In the genomic region with DNA sequence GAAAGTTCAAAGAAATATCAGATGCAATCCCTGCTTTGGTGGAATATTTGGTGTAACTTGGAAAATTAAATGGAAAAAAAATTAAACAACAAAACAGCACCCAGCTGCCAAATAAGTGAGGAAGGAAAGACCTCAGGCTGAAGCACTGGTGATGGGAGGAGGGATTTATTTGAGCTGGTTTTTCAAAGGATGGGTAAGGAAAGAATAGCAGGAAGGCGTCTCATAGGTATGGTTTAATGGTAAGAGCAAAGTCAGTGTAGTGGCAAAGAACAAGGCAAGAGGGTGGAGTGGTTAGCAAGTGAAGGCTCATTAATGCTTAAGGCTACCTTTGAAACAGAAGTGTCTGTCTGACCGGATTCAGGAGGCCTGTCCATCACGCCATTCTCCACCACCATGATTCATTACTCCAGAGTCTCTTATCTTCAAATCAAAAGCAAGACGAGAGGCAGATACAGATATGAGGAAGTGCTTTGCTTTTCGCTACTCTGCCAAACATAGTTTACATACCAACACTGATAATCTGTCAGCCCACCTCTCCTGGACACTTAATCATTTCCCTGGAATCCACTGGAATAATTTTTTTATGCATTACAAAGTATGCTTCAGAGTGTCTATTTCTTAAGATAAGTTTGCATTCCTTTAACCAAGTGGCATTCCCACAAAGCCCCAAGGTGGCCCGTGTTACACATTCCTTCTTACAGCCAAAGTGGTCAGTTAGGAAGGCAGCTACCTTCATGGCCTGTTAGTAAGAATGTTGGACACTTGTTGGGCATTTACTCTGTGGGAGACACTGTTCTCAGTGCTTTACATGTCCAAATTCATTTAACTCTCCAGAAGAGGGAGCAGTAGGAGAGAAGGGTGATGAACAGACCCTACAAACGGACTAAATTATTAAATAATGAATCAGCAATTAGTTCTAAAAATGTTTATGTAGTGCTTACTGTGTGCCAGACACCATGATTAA, we compare ENCODE assay signal across 10 cellular contexts.
DNase-seq lines count a peak whose midpoint lies in the region; ATAC-seq and TF ChIP-seq lines count a peak whose summit lies in the region.
"Had no signal": no experiment of that assay in that cellular context is flagged by ENCODE, and none has a peak within 500 bp of the region (broad histone marks: within the 10 kb centered on the region; RNA-seq: fewer than 3 reads in every experiment).

No MANE protein-coding gene starts in this region.

- DNase-seq in DMS53 (lab: John Stamatoyannopoulos, UW), result peak; percentile 35
- no peak for DNase-seq in DMS53 treated with DMSO at 0.1 percent for 48 hours (lab: John Stamatoyannopoulos, UW; ENCODE audit: unreplicated experiment)
- DNase-seq in RPMI7951 (ENCODE audit: low read depth), result peak; percentile 88
- DNase-seq in fibroblast of villous mesenchyme (ENCODE audit: low read depth), result peak; percentile 85
- no peak for DNase-seq in thoracic aorta (ENCODE audit: low spot score)
- DNase-seq in mucosa of descending colon, result no peak
- no peak for DNase-seq in activated T-cell treated with anti-CD3 and anti-CD28 coated beads, Interleukin-2, amount 50 U/mL, for 48 hours
- DNase-seq: 8988T, T-cell had no signal

- no peak overlapping the region for H3K4me3 ChIP-seq in fibroblast of villous mesenchyme (ENCODE audit: low read depth, low read length)
- no peak overlapping the region for H3K4me3 ChIP-seq in thoracic aorta
- no peak overlapping the region for H3K4me3 ChIP-seq in mucosa of descending colon

- no peaks in the 10 kb centered on the region for H3K9me3 ChIP-seq in thoracic aorta
- H3K9me3 ChIP-seq in mucosa of descending colon, result no peaks in the 10 kb centered on the region

- intact Hi-C loops in mucosa of descending colon (cut with DNase I, micrococcal nuclease), result no loop called here

- H3K4me1 ChIP-seq in thoracic aorta (ENCODE audit: control insufficient read depth in 1 of 2, low read depth in 2 of 2), result peaks cover 23 to 82% of the 10 kb centered on the region in 2 donors
- H3K4me1 ChIP-seq in mucosa of descending colon (ENCODE audit: low read depth), result peaks cover 15% of the 10 kb centered on the region

- H3K27me3 ChIP-seq in thoracic aorta (replicated peaks; ENCODE audit: insufficient read depth), result no peaks in the 10 kb centered on the region

- ATAC-seq in thoracic aorta (ENCODE audit: insufficient number of reproducible peaks, low FRiP score, low read depth) (no peak), mucosa of descending colon (no peak), GM19351 (IDR thresholded peaks at IDR 0.05; ENCODE audit: unreplicated experiment) (no peak)
- ATAC-seq: T-cell had no signal

- TF ChIP-seq CTCF in fibroblast of villous mesenchyme (IDR thresholded peaks at IDR 0.05; ENCODE audit: insufficient read depth, low read depth, low read length) (peak; percentile 55), thoracic aorta (IDR thresholded peaks at IDR 0.05) (peak; percentile 18), mucosa of descending colon (IDR thresholded peaks at IDR 0.05) (no peak)

- peak overlapping the region; percentile 4 to 76 for H3K27ac ChIP-seq in thoracic aorta

- H3K36me3 ChIP-seq in thoracic aorta (no peaks in the 10 kb centered on the region), mucosa of descending colon (ENCODE audit: low read depth) (no peaks in the 10 kb centered on the region)

Comparison
In these comparisons a context has a peak if more than half of its experiments do, and no peak if none do; other contexts are left out.
1. DNase-seq: peak in DMS53 (single experiment), RPMI7951 (single experiment) and fibroblast of villous mesenchyme (single experiment); none in DMS53 treated with DMSO at 0.1 percent for 48 hours (single experiment), thoracic aorta (single experiment), mucosa of descending colon (0 of 3) and activated T-cell treated with anti-CD3 and anti-CD28 coated beads, Interleukin-2, amount 50 U/mL, for 48 hours (0 of 2).